In the genomic region with DNA sequence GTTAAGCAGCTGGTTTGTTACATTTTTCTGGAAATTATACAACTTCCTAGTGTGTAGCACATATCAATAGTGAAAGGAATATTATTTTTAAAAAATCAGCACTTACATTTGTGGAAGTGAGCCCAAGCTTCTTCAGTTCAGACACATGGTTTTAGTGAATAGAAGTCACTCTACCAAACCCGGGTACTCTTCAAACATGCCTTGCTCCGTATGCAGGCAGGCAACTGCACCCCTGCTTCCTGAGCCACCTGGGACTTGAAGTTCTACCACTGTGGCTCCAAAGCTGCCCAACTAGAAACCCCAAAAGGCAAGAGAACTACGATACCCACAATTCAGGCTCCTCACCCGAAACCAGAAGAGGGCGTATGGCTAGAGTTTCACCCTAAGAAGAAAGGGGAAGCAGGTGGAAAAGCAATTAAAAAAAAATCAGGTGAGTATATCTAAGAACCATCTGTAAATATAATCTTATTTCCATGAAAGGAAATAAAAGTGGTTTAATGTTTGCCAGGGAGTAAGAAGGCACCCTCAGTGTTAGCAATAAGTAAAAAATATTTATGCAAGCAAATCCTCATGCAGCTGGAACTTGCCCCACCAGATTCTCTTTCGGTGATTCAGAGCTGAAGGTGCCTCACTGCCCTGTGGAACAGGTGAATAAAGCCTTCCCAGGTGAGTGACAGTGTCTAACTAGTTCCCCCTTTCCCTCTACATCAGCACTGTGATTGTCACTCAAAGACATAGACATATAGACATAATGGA, we compare ENCODE assay signal across 8 cellular contexts. TPM values are rescaled to one million over a fixed set of nuclear protein-coding genes. Genes with fewer than 3 reads are reported as not detected.
DNase-seq lines count a peak whose midpoint lies in the region; ATAC-seq and TF ChIP-seq lines count a peak whose summit lies in the region.

A gene with protein sequence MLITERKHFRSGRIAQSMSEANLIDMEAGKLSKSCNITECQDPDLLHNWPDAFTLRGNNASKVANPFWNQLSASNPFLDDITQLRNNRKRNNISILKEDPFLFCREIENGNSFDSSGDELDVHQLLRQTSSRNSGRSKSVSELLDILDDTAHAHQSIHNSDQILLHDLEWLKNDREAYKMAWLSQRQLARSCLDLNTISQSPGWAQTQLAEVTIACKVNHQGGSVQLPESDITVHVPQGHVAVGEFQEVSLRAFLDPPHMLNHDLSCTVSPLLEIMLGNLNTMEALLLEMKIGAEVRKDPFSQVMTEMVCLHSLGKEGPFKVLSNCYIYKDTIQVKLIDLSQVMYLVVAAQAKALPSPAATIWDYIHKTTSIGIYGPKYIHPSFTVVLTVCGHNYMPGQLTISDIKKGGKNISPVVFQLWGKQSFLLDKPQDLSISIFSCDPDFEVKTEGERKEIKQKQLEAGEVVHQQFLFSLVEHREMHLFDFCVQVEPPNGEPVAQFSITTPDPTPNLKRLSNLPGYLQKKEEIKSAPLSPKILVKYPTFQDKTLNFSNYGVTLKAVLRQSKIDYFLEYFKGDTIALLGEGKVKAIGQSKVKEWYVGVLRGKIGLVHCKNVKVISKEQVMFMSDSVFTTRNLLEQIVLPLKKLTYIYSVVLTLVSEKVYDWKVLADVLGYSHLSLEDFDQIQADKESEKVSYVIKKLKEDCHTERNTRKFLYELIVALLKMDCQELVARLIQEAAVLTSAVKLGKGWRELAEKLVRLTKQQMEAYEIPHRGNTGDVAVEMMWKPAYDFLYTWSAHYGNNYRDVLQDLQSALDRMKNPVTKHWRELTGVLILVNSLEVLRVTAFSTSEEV (minus strand): TSS at position 192 of the 756 bp plus-strand sequence. CDS start 55,522 bp downstream, outside the sequence.

- H3K9ac ChIP-seq in iPS-15b (ENCODE audit: low read depth, low read length), result no peak within 1 kb of the TSS

- H3K36me3 ChIP-seq in Panc1 (ENCODE audit: control insufficient read depth, insufficient read depth, low read length) (peaks cover 2% of the 10 kb centered on the region; the same call in 1 of the 2 replicates), iPS-15b (ENCODE audit: control insufficient read depth, insufficient read depth, low read length) (no peaks in the 10 kb centered on the region), upper lobe of right lung (no peaks in the 10 kb centered on the region)

- DNase-seq in GM10248 (ENCODE audit: extremely low spot score) (peak; percentile 46), Panc1 (ENCODE audit: low read depth, low spot score) (no peak), upper lobe of right lung (peak; percentile 80), GM03348 (ENCODE audit: low spot score) (no peak), NCI-H1930 (lab: John Stamatoyannopoulos, UW) (no peak)

- H3K4me3 ChIP-seq in Panc1 (ENCODE audit: low read depth in 2 of 2, low read length in 2 of 2) (no peak within 1 kb of the TSS), iPS-15b (ENCODE audit: low read depth, low read length) (peak within 1 kb of the TSS; percentile 40), upper lobe of right lung (peak within 1 kb of the TSS; percentile 37)

- H3K4me1 ChIP-seq in Panc1 (ENCODE audit: control insufficient read depth, insufficient read depth, low read length), result no peaks in the 10 kb centered on the region
- H3K4me1 ChIP-seq in iPS-15b (ENCODE audit: control insufficient read depth, insufficient read depth, low read length), result peaks cover 19% of the 10 kb centered on the region
- peaks cover 25% of the 10 kb centered on the region for H3K4me1 ChIP-seq in upper lobe of right lung

- BruUV-seq in Panc1 (replicated peaks; lab: Mats Ljungman, UMichigan), result no TSS peak

- intact Hi-C loops in Panc1 (cut with micrococcal nuclease; ENCODE audit: unreplicated experiment), result loop anchor here (10.0 kb wide), 1 partner anchor 63 kb away; no protein-coding TSS in a partner anchor
- intact Hi-C loops in upper lobe of right lung (cut with DNase I), result no loop called here

- CTCF ChIA-PET in GM10248 (lab: Yijun Ruan, JAX) (interaction anchor here (0.9 to 8.1 kb wide), 12 partner anchors 11 to 235 kb away, joined by 3 to 85 read pairs (median 4); a partner anchor contains a TSS), Panc1 (lab: Charles Lee) (no interaction called here)

- POLR2A ChIA-PET in GM10248 (lab: Yijun Ruan, JAX) (no interaction called here), Panc1 (lab: Charles Lee) (no interaction called here)

- in situ Hi-C loops in Panc1 (cut with HindIII; ENCODE audit: low pct_unique_long_range_greater_than_20kb, low sequenced_read_pairs), result no loop called here

- TF ChIP-seq CTCF in GM10248 (IDR thresholded peaks at IDR 0.05; ENCODE audit: control extremely low read depth, extremely low read depth, low read depth, missing control alignments), result peak; percentile 59
- peak; percentile 26 for TF ChIP-seq CTCF in Panc1 (IDR thresholded peaks at IDR 0.05)
- TF ChIP-seq CTCF in upper lobe of right lung (IDR thresholded peaks at IDR 0.05), result peak; percentile 34

- H3K27ac ChIP-seq in Panc1 (ENCODE audit: low read length) (no peak within 1 kb of the TSS), upper lobe of right lung (peak within 1 kb of the TSS; percentile 33)

- ATAC-seq in GM19397 (IDR thresholded peaks at IDR 0.05; ENCODE audit: unreplicated experiment) (peak; percentile 40), HG03442 (IDR thresholded peaks at IDR 0.05; ENCODE audit: unreplicated experiment) (peak; percentile 41), Panc1 (no peak), upper lobe of right lung (peak; percentile 92)

- H3K9me3 ChIP-seq in Panc1 (ENCODE audit: control insufficient read depth, insufficient read depth, low read depth, low read length), result no peaks in the 10 kb centered on the region
- H3K9me3 ChIP-seq in iPS-15b (ENCODE audit: control insufficient read depth, insufficient read depth, low read length), result no peaks in the 10 kb centered on the region
- no peaks in the 10 kb centered on the region for H3K9me3 ChIP-seq in upper lobe of right lung

- H3K27me3 ChIP-seq in Panc1 (ENCODE audit: control insufficient read depth, insufficient read depth, low read length), result no peaks in the 10 kb centered on the region
- H3K27me3 ChIP-seq in iPS-15b (ENCODE audit: control insufficient read depth, insufficient read depth, low read length), result no peaks in the 10 kb centered on the region
- no peaks in the 10 kb centered on the region for H3K27me3 ChIP-seq in upper lobe of right lung

RNA-seq across cellular contexts. Expression of the gene that starts here (rescaled TPM):
- total RNA-seq in Panc1 (2021; ENCODE audit: unreplicated experiment), result 0.08 TPM
- polyA plus RNA-seq in Panc1 (2012; ENCODE audit: insufficient read length), result not detected
- 22.1 TPM for total RNA-seq in upper lobe of right lung

Comparison
In these comparisons a context has a peak if more than half of its experiments do, and no peak if none do; other contexts are left out.
1. RNA of the gene that starts here (total RNA-seq): 22.1 TPM in upper lobe of right lung (single experiment); 0.08 TPM in Panc1 (single experiment); every median in the first group is over 10 times any median in the second.
2. DNase-seq: peak in GM10248 (single experiment) and upper lobe of right lung (single experiment); none in Panc1 (single experiment), GM03348 (single experiment) and NCI-H1930 (0 of 2).
3. H3K4me3 ChIP-seq: peak in iPS-15b (single experiment) and upper lobe of right lung (single experiment); none in Panc1 (0 of 2).
4. Peak in every context shown above with its lines, with median percentiles within 50 percentile points of each other: CTCF ChIP-seq.